In genomic region chr6:79077680-79078056, GRCh38 we compare ENCODE assay signal across 8 cellular contexts. TPM values are rescaled to one million over a fixed set of nuclear protein-coding genes. Genes with fewer than 3 reads are reported as not detected.
DNase-seq lines count a peak whose midpoint lies in the region; ATAC-seq and TF ChIP-seq lines count a peak whose summit lies in the region.

No MANE protein-coding gene starts in this region.

- TF ChIP-seq CTCF in esophagus squamous epithelium (IDR thresholded peaks at IDR 0.05) (no peak), omental fat pad (IDR thresholded peaks at IDR 0.05) (no peak)

- H3K4me3 ChIP-seq in HUES64 (ENCODE audit: low read length) = peak overlapping the region; percentile 77
- peak overlapping the region; percentile 84 to 98 (median 92) for H3K4me3 ChIP-seq in esophagus squamous epithelium

- H3K9me3 ChIP-seq in HUES64 (ENCODE audit: insufficient read depth, low read depth, low read length) (no peaks in the 10 kb centered on the region), esophagus squamous epithelium (no peaks in the 10 kb centered on the region)

- no peak for TF ChIP-seq POLR2A in esophagus squamous epithelium (IDR thresholded peaks at IDR 0.05)

- 0 out of 2 replicates have a peak, but pooled peaks cover 13% of the 10 kb centered on the region for H3K36me3 ChIP-seq in HUES64 (ENCODE audit: insufficient read depth, low read length)
- H3K36me3 ChIP-seq in esophagus squamous epithelium = no peaks in the 10 kb centered on the region

- ATAC-seq in GM21529 (IDR thresholded peaks at IDR 0.05; ENCODE audit: unreplicated experiment) (peak; percentile 24), omental fat pad (ENCODE audit: low FRiP score) (peak; percentile 32)

- H3K9ac ChIP-seq in HUES64 (ENCODE audit: low read depth, low read length) = peak overlapping the region; percentile 89

- H3K27ac ChIP-seq in HUES64 (ENCODE audit: low read depth, low read length) (peak overlapping the region; percentile 98), esophagus squamous epithelium (peak overlapping the region; percentile 97 to 99 (median 99))

- no peaks in the 10 kb centered on the region for H3K27me3 ChIP-seq in HUES64 (ENCODE audit: insufficient read depth, low read length)
- H3K27me3 ChIP-seq in esophagus squamous epithelium = no peaks in the 10 kb centered on the region

- intact Hi-C loops in esophagus squamous epithelium (cut with DNase I) = no loop called here

- DNase-seq in NCI-H446 treated with DMSO at 0.1 percent for 48 hours (lab: John Stamatoyannopoulos, UW) (peak; percentile 53), NCI-H446 (lab: John Stamatoyannopoulos, UW) (no peak), T-helper 22 cell (ENCODE audit: low read depth) (peak; percentile 41), esophagus squamous epithelium (lab: John Stamatoyannopoulos, UW) (peak; percentile 39), omental fat pad (ENCODE audit: low spot score) (no peak), medulla oblongata (ENCODE audit: extremely low spot score) (no peak)

- WGBS in HUES64 = under 1% methylated on average over 54 of the region's 54 CpGs
- no CpG with 5 or more reads among the region's 54 CpGs for WGBS in esophagus squamous epithelium, 2 donors

- H3K4me1 ChIP-seq in HUES64 (ENCODE audit: insufficient read depth, low read length) (peaks cover 55% of the 10 kb centered on the region), esophagus squamous epithelium (peaks cover 0 to 49% (median 17%) of the 10 kb centered on the region in 3 donors)

RNA-seq across cellular contexts. Expression of gene PHIP, which starts 0.4 kb away (rescaled TPM):
- 27.7 TPM for polyA plus RNA-seq in HUES64 (2013, experiment 1 of 2)
- 27.9 TPM for polyA plus RNA-seq in HUES64 (2013, experiment 2 of 2)
- 10 to 100 TPM; 11.5 to 24.0 (median 17.1) TPM for total RNA-seq in esophagus squamous epithelium
- total RNA-seq in omental fat pad = 10 to 100 TPM; 18.0 to 43.3 (median 23.9) TPM

Comparison
In these comparisons a context has a peak if more than half of its experiments do, and no peak if none do; other contexts are left out.
1. DNase-seq: peak in NCI-H446 treated with DMSO at 0.1 percent for 48 hours (single experiment), T-helper 22 cell (single experiment) and esophagus squamous epithelium (single experiment); none in NCI-H446 (0 of 2), omental fat pad (single experiment) and medulla oblongata (single experiment).